Comparison of ENCODE assay signal across 10 cellular contexts in genomic region chr2:218230882-218231281, GRCh38. TPM values are rescaled to one million over a fixed set of nuclear protein-coding genes. Genes with fewer than 3 reads are reported as not detected.
DNase-seq lines count a peak whose midpoint lies in the region; ATAC-seq and TF ChIP-seq lines count a peak whose summit lies in the region.
"Had no signal": no experiment of that assay in that cellular context is flagged by ENCODE, and none has a peak within 500 bp of the region (broad histone marks: within the 10 kb centered on the region; RNA-seq: fewer than 3 reads in every experiment).

No MANE protein-coding gene starts in this region.

- H2BK120ac ChIP-seq in IMR-90 (ENCODE audit: low read depth, low read length) = peak overlapping the region; percentile 54; the same call in 1 of the 2 replicates
- no peak overlapping the region for H2BK120ac ChIP-seq in mesendoderm (ENCODE audit: low read depth, low read length)

- intact Hi-C loops in IMR-90 (cut with micrococcal nuclease) = no loop called here

- no peaks in the 10 kb centered on the region for H3K27me3 Mint-ChIP-seq in activated naive CD8-positive, alpha-beta T cell treated with anti-CD3 and anti-CD28 coated beads, Interleukin-2, amount 50 U/mL, for 24 hours

- H3K4me2 ChIP-seq in DND-41 (ENCODE audit: insufficient read depth, low read length) = no peak overlapping the region
- H3K4me2 ChIP-seq in IMR-90 (ENCODE audit: low read depth, low read length) = no peak overlapping the region
- H3K4me2 ChIP-seq in mesendoderm (ENCODE audit: low read length) = no peak overlapping the region

- peaks cover 88% of the 10 kb centered on the region for H3K36me3 Mint-ChIP-seq in activated naive CD8-positive, alpha-beta T cell treated with anti-CD3 and anti-CD28 coated beads, Interleukin-2, amount 50 U/mL, for 24 hours (ENCODE audit: low read depth)

- H4K5ac ChIP-seq in IMR-90 (ENCODE audit: low read depth, low read length) = 0 out of 2 replicates have a peak overlapping the region, but pooled peaks have one; percentile 12
- H4K5ac ChIP-seq in mesendoderm (ENCODE audit: low read length) = no peak overlapping the region

- H4K8ac ChIP-seq in IMR-90 (ENCODE audit: low read depth in 2 of 2, low read length in 2 of 2) = peak overlapping the region; percentile 22 to 99; a peak in 2 of 4 replicates
- no peak overlapping the region for H4K8ac ChIP-seq in mesendoderm (ENCODE audit: low read depth, low read length)

- H3K18ac ChIP-seq in IMR-90 (ENCODE audit: low read depth, low read length) (no peak overlapping the region), mesendoderm (ENCODE audit: low read length) (no peak overlapping the region)

- DNase-seq in DND-41 = no peak
- DNase-seq in IMR-90 = peak; percentile 42
- DNase-seq in activated naive CD8-positive, alpha-beta T cell treated with anti-CD3 and anti-CD28 coated beads, Interleukin-2, amount 50 U/mL, for 24 hours = peak; percentile 30
- peak; percentile 48 for DNase-seq in mesendoderm
- DNase-seq in retina = no peak
- no peak for DNase-seq in T-helper 9 cell

- no peak overlapping the region for H3K23ac ChIP-seq in IMR-90 (ENCODE audit: low read depth, low read length)
- no peak overlapping the region for H3K23ac ChIP-seq in mesendoderm (ENCODE audit: low read length)

- no peak for TF ChIP-seq RAD21 in IMR-90 (IDR thresholded peaks at IDR 0.05; ENCODE audit: low read length)

- H3K79me1 ChIP-seq in IMR-90 (ENCODE audit: low read depth in 1 of 2, low read length in 2 of 2) = peaks cover 35 to 52% of the 10 kb centered on the region in 2 experiments
- peaks cover 6% of the 10 kb centered on the region for H3K79me1 ChIP-seq in mesendoderm (ENCODE audit: low read length)

- H3K4me3 ChIP-seq in DND-41 (ENCODE audit: low read depth in 1 of 2, low read length in 2 of 2) (no peak overlapping the region), IMR-90 (ENCODE audit: insufficient read depth, low read depth, low read length) (no peak overlapping the region), mesendoderm (ENCODE audit: low read length) (no peak overlapping the region)
- H3K4me3 ChIP-seq: lung, SK-N-MC had no signal

- ATAC-seq in DND-41 (ENCODE audit: insufficient read depth, low read depth) = peak; percentile 53
- peak; percentile 56 for ATAC-seq in GM19467 (IDR thresholded peaks at IDR 0.05; ENCODE audit: unreplicated experiment)
- ATAC-seq in IMR-90 (ENCODE audit: low read depth) = no peak
- ATAC-seq in activated naive CD8-positive, alpha-beta T cell treated with anti-CD3 and anti-CD28 coated beads, Interleukin-2, amount 50 U/mL, for 24 hours = peak; percentile 90
- ATAC-seq in HG02852 (IDR thresholded peaks at IDR 0.05; ENCODE audit: unreplicated experiment) = no peak

- peak overlapping the region; percentile 44 for H2BK5ac ChIP-seq in IMR-90 (ENCODE audit: low read depth, low read length, poor library complexity, severe bottlenecking)
- no peak overlapping the region for H2BK5ac ChIP-seq in mesendoderm (ENCODE audit: low read length)

- peak overlapping the region; percentile 23; the same call in 1 of the 2 replicates for H4K91ac ChIP-seq in IMR-90 (ENCODE audit: insufficient read depth, low read depth, low read length)

- H2AK5ac ChIP-seq in IMR-90 (ENCODE audit: low read depth, low read length) = peak overlapping the region; percentile 18; the same call in 1 of the 2 replicates
- H2AK5ac ChIP-seq in mesendoderm (ENCODE audit: low read length) = no peak overlapping the region

- H3K4me1 Mint-ChIP-seq in activated naive CD8-positive, alpha-beta T cell treated with anti-CD3 and anti-CD28 coated beads, Interleukin-2, amount 50 U/mL, for 24 hours = peaks cover 72% of the 10 kb centered on the region

- peak overlapping the region; percentile 58 for H3K4me3 Mint-ChIP-seq in activated naive CD8-positive, alpha-beta T cell treated with anti-CD3 and anti-CD28 coated beads, Interleukin-2, amount 50 U/mL, for 24 hours

- H3K27ac ChIP-seq in DND-41 (ENCODE audit: low read length) = no peak overlapping the region
- no peak overlapping the region for H3K27ac ChIP-seq in IMR-90 (ENCODE audit: insufficient read depth, low read length)
- H3K27ac ChIP-seq in mesendoderm (ENCODE audit: low read depth, low read length) = no peak overlapping the region
- H3K27ac ChIP-seq: SK-N-MC had no signal

- no peak overlapping the region for H3K56ac ChIP-seq in IMR-90 (ENCODE audit: extremely low read depth, insufficient read depth, low read length)
- H3K56ac ChIP-seq in mesendoderm (ENCODE audit: low read length) = no peak overlapping the region

- H3K27me3 ChIP-seq in DND-41 (ENCODE audit: insufficient read depth, low read length, poor library complexity) = no peaks in the 10 kb centered on the region
- H3K27me3 ChIP-seq in IMR-90 (ENCODE audit: control insufficient read depth, insufficient read depth, low read length) = no peaks in the 10 kb centered on the region
- H3K27me3 ChIP-seq in mesendoderm (ENCODE audit: insufficient read depth, low read length, poor library complexity) = no peaks in the 10 kb centered on the region

- H3K9me3 Mint-ChIP-seq in activated naive CD8-positive, alpha-beta T cell treated with anti-CD3 and anti-CD28 coated beads, Interleukin-2, amount 50 U/mL, for 24 hours = no peaks in the 10 kb centered on the region

- H2BK15ac ChIP-seq in IMR-90 (ENCODE audit: low read depth, low read length) (no peak overlapping the region), mesendoderm (replicated peaks; ENCODE audit: low read depth) (no peak overlapping the region)

- in situ Hi-C loops in IMR-90 (cut with MboI; ENCODE audit: low sequenced_read_pairs) = no loop called here

- no peak for TF ChIP-seq POLR2A in IMR-90 (IDR thresholded peaks at IDR 0.05; ENCODE audit: low read depth, low read length)

- peak; percentile 33 for TF ChIP-seq CTCF in DND-41 (IDR thresholded peaks at IDR 0.05; ENCODE audit: borderline replicate concordance, extremely low read depth, low read length, poor library complexity, severe bottlenecking)
- TF ChIP-seq CTCF in IMR-90 (conservative IDR thresholded peaks at IDR 0.05; ENCODE audit: low read depth, low read length) = no peak

- peaks cover 10% of the 10 kb centered on the region for H3K9me1 ChIP-seq in IMR-90 (ENCODE audit: insufficient read depth, low read length)

- H3K4ac ChIP-seq in IMR-90 (ENCODE audit: low read depth, low read length) (peak overlapping the region; percentile 50; the same call in 1 of the 2 replicates), mesendoderm (ENCODE audit: low read depth, low read length) (no peak overlapping the region)

- CTCF ChIA-PET in IMR-90 (lab: Yijun Ruan, JAX) = no interaction called here

- H2AFZ ChIP-seq in DND-41 (ENCODE audit: low read depth, low read length) (no peak overlapping the region), IMR-90 (replicated peaks; ENCODE audit: low read length, poor library complexity) (no peak overlapping the region)

- H3K4me1 ChIP-seq in DND-41 (ENCODE audit: insufficient read depth, low read length) (peaks cover 40% of the 10 kb centered on the region), IMR-90 (ENCODE audit: control insufficient read depth, insufficient read depth, low read length) (peaks cover 9% of the 10 kb centered on the region; the same call in 1 of the 2 replicates), mesendoderm (ENCODE audit: control insufficient read depth, low read depth, low read length) (no peaks in the 10 kb centered on the region)

- H3K36me3 ChIP-seq in DND-41 (ENCODE audit: insufficient read depth, low read length) = peaks cover 88% of the 10 kb centered on the region
- peaks cover 67% of the 10 kb centered on the region for H3K36me3 ChIP-seq in IMR-90 (ENCODE audit: control insufficient read depth, insufficient read depth, low read length)
- peaks cover 14% of the 10 kb centered on the region for H3K36me3 ChIP-seq in mesendoderm (ENCODE audit: control insufficient read depth, insufficient read depth, low read length)

- no CpG with 5 or more reads among the region's 1 CpG for WGBS in IMR-90 (ENCODE audit: extremely low coverage in 2 of 2, insufficient read length in 1 of 2), 2 experiments
- no CpG with 5 or more reads among the region's 1 CpG for WGBS in mesendoderm (ENCODE audit: extremely low coverage, insufficient coverage, low lambda C conversion rate)

- BruUV-seq in IMR-90 (replicated peaks; lab: Mats Ljungman, UMichigan) = no TSS peak

- POLR2A ChIA-PET in IMR-90 (lab: Charles Lee; ENCODE audit: unreplicated experiment) = interaction anchor here (1.0 kb wide), 1 partner anchor 130 kb away, joined by 7 read pairs; no protein-coding TSS in a partner anchor

- H2BK20ac ChIP-seq in IMR-90 (ENCODE audit: low read depth, low read length) = no peak overlapping the region

- peak overlapping the region; percentile 47 for H3K14ac ChIP-seq in IMR-90 (replicated peaks; ENCODE audit: low read depth, low read length)

- H3K9me3 ChIP-seq in DND-41 (ENCODE audit: insufficient read depth, low read length, severe bottlenecking) (no peaks in the 10 kb centered on the region), IMR-90 (ENCODE audit: control insufficient read depth, insufficient read depth, low read length) (no peaks in the 10 kb centered on the region)

- peak overlapping the region; percentile 82 for H3K27ac Mint-ChIP-seq in activated naive CD8-positive, alpha-beta T cell treated with anti-CD3 and anti-CD28 coated beads, Interleukin-2, amount 50 U/mL, for 24 hours

- H4K20me1 ChIP-seq in DND-41 (ENCODE audit: insufficient read depth, low read length) = peaks cover under 1% of the 10 kb centered on the region
- H4K20me1 ChIP-seq in IMR-90 (ENCODE audit: insufficient read depth, low read length) = peaks cover 10% of the 10 kb centered on the region; the same call in 1 of the 2 replicates

- H3K9ac ChIP-seq in DND-41 (ENCODE audit: low read depth, low read length) (no peak overlapping the region), IMR-90 (ENCODE audit: low read depth, low read length) (no peak overlapping the region), mesendoderm (ENCODE audit: low read length) (no peak overlapping the region)

- H2AK9ac ChIP-seq in IMR-90 (replicated peaks; ENCODE audit: low read depth, low read length, poor library complexity) = no peak overlapping the region

- dilution Hi-C loops in IMR-90 (cut with HindIII; ENCODE audit: low sequenced_read_pairs, unreplicated experiment) = no loop called here

- H3K79me2 ChIP-seq in DND-41 (ENCODE audit: insufficient read depth, low read length) = peaks cover 31% of the 10 kb centered on the region
- peaks cover 2% of the 10 kb centered on the region for H3K79me2 ChIP-seq in mesendoderm (ENCODE audit: control insufficient read depth, insufficient read depth, low read length)

RNA-seq across cellular contexts. Expression of gene ARPC2, which starts 13.9 kb away (rescaled TPM):
- 635 and 696 TPM in 2 replicates for total RNA-seq in IMR-90 (2012; rRNA removed)
- 544 and 561 TPM in 2 replicates for polyA plus RNA-seq in IMR-90 (2012; rRNA removed)
- polyA plus RNA-seq in IMR-90 (2012; cell fraction: cytosol; rRNA removed) = 259 and 280 TPM in 2 replicates
- 120 and 334 TPM in 2 replicates for polyA plus RNA-seq in IMR-90 (2012; cell fraction: nucleus; rRNA removed; ENCODE audit: low replicate concordance)
- polyA plus RNA-seq in mesendoderm (2013, experiment 1 of 2) = 300 TPM
- 300 TPM for polyA plus RNA-seq in mesendoderm (2013, experiment 2 of 2)

RNA-seq across cellular contexts. Expression of gene GPBAR1, which starts 29.9 kb away (rescaled TPM):
- total RNA-seq in IMR-90 (2012; rRNA removed) = under 0.01 TPM in 1 of 2 replicates, not detected in the other
- polyA plus RNA-seq in IMR-90 (2012; rRNA removed) = 0.13 and 0.21 TPM in 2 replicates
- 0.05 and 0.13 TPM in 2 replicates for polyA plus RNA-seq in IMR-90 (2012; cell fraction: cytosol; rRNA removed)
- polyA plus RNA-seq in IMR-90 (2012; cell fraction: nucleus; rRNA removed; ENCODE audit: low replicate concordance) = 0.56 and 2.4 TPM in 2 replicates
- 0.10 TPM for polyA plus RNA-seq in mesendoderm (2013, experiment 1 of 2)
- 0.13 TPM for polyA plus RNA-seq in mesendoderm (2013, experiment 2 of 2)

RNA-seq across cellular contexts. Expression of gene AAMP, which starts 39.1 kb away (rescaled TPM):
- 112 and 118 TPM in 2 replicates for total RNA-seq in IMR-90 (2012; rRNA removed)
- polyA plus RNA-seq in IMR-90 (2012; rRNA removed) = 104 and 108 TPM in 2 replicates
- 132 and 175 TPM in 2 replicates for polyA plus RNA-seq in IMR-90 (2012; cell fraction: cytosol; rRNA removed)
- 140 and 213 TPM in 2 replicates for polyA plus RNA-seq in IMR-90 (2012; cell fraction: nucleus; rRNA removed; ENCODE audit: low replicate concordance)
- 63.9 TPM for polyA plus RNA-seq in mesendoderm (2013, experiment 1 of 2)
- 62.4 TPM for polyA plus RNA-seq in mesendoderm (2013, experiment 2 of 2)

RNA-seq across cellular contexts. Expression of gene PNKD, which starts 39.4 kb away (rescaled TPM):
- 19.2 and 22.2 TPM in 2 replicates for total RNA-seq in IMR-90 (2012; rRNA removed)
- 68.5 and 70.1 TPM in 2 replicates for polyA plus RNA-seq in IMR-90 (2012; rRNA removed)
- polyA plus RNA-seq in IMR-90 (2012; cell fraction: cytosol; rRNA removed) = 86.1 and 87.9 TPM in 2 replicates
- polyA plus RNA-seq in IMR-90 (2012; cell fraction: nucleus; rRNA removed; ENCODE audit: low replicate concordance) = 29.9 and 38.4 TPM in 2 replicates
- polyA plus RNA-seq in mesendoderm (2013, experiment 1 of 2) = 36.7 TPM
- 36.3 TPM for polyA plus RNA-seq in mesendoderm (2013, experiment 2 of 2)

Comparison
In these comparisons a context has a peak if more than half of its experiments do, and no peak if none do; other contexts are left out.
1. ATAC-seq: peak in DND-41 (single experiment), GM19467 (single experiment) and activated naive CD8-positive, alpha-beta T cell treated with anti-CD3 and anti-CD28 coated beads, Interleukin-2, amount 50 U/mL, for 24 hours (single experiment); none in IMR-90 (single experiment) and HG02852 (single experiment).
2. DNase-seq: peak in IMR-90 (single experiment), activated naive CD8-positive, alpha-beta T cell treated with anti-CD3 and anti-CD28 coated beads, Interleukin-2, amount 50 U/mL, for 24 hours (single experiment) and mesendoderm (single experiment); none in DND-41 (single experiment), retina (single experiment) and T-helper 9 cell (single experiment).